8 cellular contexts compared by ENCODE assay signal in genomic region chr19:5038631-5039271, GRCh38.
DNase-seq lines count a peak whose midpoint lies in the region; ATAC-seq and TF ChIP-seq lines count a peak whose summit lies in the region.

No MANE protein-coding gene starts in this region.

- peak overlapping the region; percentile 58 to 71 for H3K27ac ChIP-seq in prostate gland
- no peak overlapping the region for H3K27ac ChIP-seq in thyroid gland

- ATAC-seq in activated CD8-positive, alpha-beta T cell treated with anti-CD3 and anti-CD28 coated beads for 36 hours, result peak; percentile 68
- ATAC-seq in activated CD8-positive, alpha-beta T cell treated with anti-CD3 and anti-CD28 coated beads, Interleukin-2, amount 10 ng/mL, durations not matched to agents 7 days and 5 days, result no peak

- H3K27me3 ChIP-seq in prostate gland (replicated peaks; ENCODE audit: insufficient read depth) (no peaks in the 10 kb centered on the region), thyroid gland (no peaks in the 10 kb centered on the region)

- H3K9me3 Mint-ChIP-seq in activated CD8-positive, alpha-beta T cell treated with anti-CD3 and anti-CD28 coated beads for 36 hours, result no peaks in the 10 kb centered on the region
- no peaks in the 10 kb centered on the region for H3K9me3 Mint-ChIP-seq in activated CD8-positive, alpha-beta T cell treated with anti-CD3 and anti-CD28 coated beads, Interleukin-2, amount 10 ng/mL, durations not matched to agents 7 days and 5 days (ENCODE audit: insufficient read depth)
- no peaks in the 10 kb centered on the region for H3K9me3 Mint-ChIP-seq in endothelial cell (ENCODE audit: unreplicated experiment)

- CTCF ChIA-PET in activated CD8-positive, alpha-beta T cell treated with anti-CD3 and anti-CD28 coated beads for 36 hours (lab: Charles Lee), result interaction anchor here (0.6 to 1.6 kb wide), 8 partner anchors 8 to 229 kb away, joined by 3 to 9 read pairs (median 5); no protein-coding TSS in a partner anchor
- CTCF ChIA-PET in activated CD8-positive, alpha-beta T cell treated with anti-CD3 and anti-CD28 coated beads, Interleukin-2, amount 10 ng/mL, durations not matched to agents 7 days and 5 days (lab: Charles Lee), result interaction anchor here (1.1 to 1.7 kb wide), 4 partner anchors 10 to 37 kb away, joined by 3 to 7 read pairs (median 3); no protein-coding TSS in a partner anchor

- H3K4me3 ChIP-seq in prostate gland (no peak overlapping the region), thyroid gland (replicated peaks in 1 of 3) (no peak overlapping the region)

- TF ChIP-seq CTCF in activated CD8-positive, alpha-beta T cell treated with anti-CD3 and anti-CD28 coated beads for 36 hours (IDR thresholded peaks at IDR 0.05), result peak; percentile 62
- TF ChIP-seq CTCF in endothelial cell (IDR thresholded peaks at IDR 0.05; ENCODE audit: unreplicated experiment) (peak; percentile 40), prostate gland (IDR thresholded peaks at IDR 0.05) (peak in 3 of 4 experiments; percentile 33 to 68 (median 63)), thyroid gland (IDR thresholded peaks at IDR 0.05) (peak in 2 of 6 experiments; percentile 34 to 46)

- peaks cover 37% of the 10 kb centered on the region for H3K4me1 ChIP-seq in prostate gland (replicated peaks)
- peaks cover 19 to 29% of the 10 kb centered on the region in 2 donors for H3K4me1 ChIP-seq in thyroid gland

- H3K27ac Mint-ChIP-seq in activated CD8-positive, alpha-beta T cell treated with anti-CD3 and anti-CD28 coated beads for 36 hours, result no peak overlapping the region
- no peak overlapping the region for H3K27ac Mint-ChIP-seq in activated CD8-positive, alpha-beta T cell treated with anti-CD3 and anti-CD28 coated beads, Interleukin-2, amount 10 ng/mL, durations not matched to agents 7 days and 5 days
- H3K27ac Mint-ChIP-seq in endothelial cell (ENCODE audit: unreplicated experiment), result no peak overlapping the region

- H3K4me1 Mint-ChIP-seq in activated CD8-positive, alpha-beta T cell treated with anti-CD3 and anti-CD28 coated beads for 36 hours (ENCODE audit: low read depth), result no peaks in the 10 kb centered on the region
- H3K4me1 Mint-ChIP-seq in activated CD8-positive, alpha-beta T cell treated with anti-CD3 and anti-CD28 coated beads, Interleukin-2, amount 10 ng/mL, durations not matched to agents 7 days and 5 days (ENCODE audit: low read depth), result peaks cover 2% of the 10 kb centered on the region
- H3K4me1 Mint-ChIP-seq in endothelial cell (ENCODE audit: unreplicated experiment), result no peaks in the 10 kb centered on the region

- H3K27me3 Mint-ChIP-seq in activated CD8-positive, alpha-beta T cell treated with anti-CD3 and anti-CD28 coated beads for 36 hours, result no peaks in the 10 kb centered on the region
- no peaks in the 10 kb centered on the region for H3K27me3 Mint-ChIP-seq in activated CD8-positive, alpha-beta T cell treated with anti-CD3 and anti-CD28 coated beads, Interleukin-2, amount 10 ng/mL, durations not matched to agents 7 days and 5 days (ENCODE audit: low read depth)
- H3K27me3 Mint-ChIP-seq in endothelial cell (ENCODE audit: unreplicated experiment), result peaks cover 14% of the 10 kb centered on the region

- peaks cover 8% of the 10 kb centered on the region for H3K36me3 Mint-ChIP-seq in activated CD8-positive, alpha-beta T cell treated with anti-CD3 and anti-CD28 coated beads for 36 hours (ENCODE audit: low read depth)
- H3K36me3 Mint-ChIP-seq in activated CD8-positive, alpha-beta T cell treated with anti-CD3 and anti-CD28 coated beads, Interleukin-2, amount 10 ng/mL, durations not matched to agents 7 days and 5 days (ENCODE audit: low read depth), result peaks cover 5% of the 10 kb centered on the region
- peaks cover 14% of the 10 kb centered on the region for H3K36me3 Mint-ChIP-seq in endothelial cell (ENCODE audit: low read depth, unreplicated experiment)

- intact Hi-C loops in activated CD8-positive, alpha-beta T cell treated with anti-CD3 and anti-CD28 coated beads for 36 hours (cut with micrococcal nuclease), result no loop called here
- intact Hi-C loops in prostate gland (cut with DNase I), result no loop called here
- intact Hi-C loops in thyroid gland (cut with DNase I), result no loop called here

- TF ChIP-seq POLR2A in prostate gland (IDR thresholded peaks at IDR 0.05) (no peak), thyroid gland (IDR thresholded peaks at IDR 0.05) (no peak)

- H3K9me3 ChIP-seq in prostate gland (no peaks in the 10 kb centered on the region), thyroid gland (no peaks in the 10 kb centered on the region)

- DNase-seq in activated CD8-positive, alpha-beta T cell treated with anti-CD3 and anti-CD28 coated beads for 36 hours, result no peak
- DNase-seq in activated CD8-positive, alpha-beta T cell treated with anti-CD3 and anti-CD28 coated beads, Interleukin-2, amount 10 ng/mL, durations not matched to agents 7 days and 5 days, result no peak
- DNase-seq in NCI-H2196 treated with DMSO at 0.1 percent for 48 hours (lab: John Stamatoyannopoulos, UW; ENCODE audit: unreplicated experiment), result peak; percentile 4
- peak; percentile 33 for DNase-seq in endothelial cell (ENCODE audit: low spot score)
- no peak for DNase-seq in prostate gland (ENCODE audit: low spot score)
- DNase-seq in thyroid gland, result no peak
- no peak for DNase-seq in NCI-H1694 treated with DMSO at 0.1 percent for 48 hours (lab: John Stamatoyannopoulos, UW)
- DNase-seq in KG1 (lab: John Stamatoyannopoulos, UW), result no peak

- POLR2A ChIA-PET in activated CD8-positive, alpha-beta T cell treated with anti-CD3 and anti-CD28 coated beads for 36 hours (lab: Charles Lee), result interaction anchor here (0.6 to 0.7 kb wide), 2 partner anchors 16 to 145 kb away, joined by 4 read pairs; no protein-coding TSS in a partner anchor
- POLR2A ChIA-PET in activated CD8-positive, alpha-beta T cell treated with anti-CD3 and anti-CD28 coated beads, Interleukin-2, amount 10 ng/mL, durations not matched to agents 7 days and 5 days (lab: Charles Lee), result no interaction called here

- H3K36me3 ChIP-seq in prostate gland, result peaks cover 4 to 12% of the 10 kb centered on the region in 2 donors
- peaks cover 17 to 33% of the 10 kb centered on the region in 2 donors for H3K36me3 ChIP-seq in thyroid gland

- H3K4me3 Mint-ChIP-seq in activated CD8-positive, alpha-beta T cell treated with anti-CD3 and anti-CD28 coated beads for 36 hours, result no peak overlapping the region
- H3K4me3 Mint-ChIP-seq in activated CD8-positive, alpha-beta T cell treated with anti-CD3 and anti-CD28 coated beads, Interleukin-2, amount 10 ng/mL, durations not matched to agents 7 days and 5 days, result no peak overlapping the region
- no peak overlapping the region for H3K4me3 Mint-ChIP-seq in endothelial cell (ENCODE audit: unreplicated experiment)

- WGBS in prostate gland, result 62% methylated on average over 13 of the region's 14 CpGs
- 72 to 81% methylated on average over 8 to 14 of the region's 14 CpGs for WGBS in thyroid gland, 2 donors

Comparison
In these comparisons a context has a peak if more than half of its experiments do, and no peak if none do; other contexts are left out.
1. DNase-seq: peak in NCI-H2196 treated with DMSO at 0.1 percent for 48 hours (single experiment) and endothelial cell (single experiment); none in activated CD8-positive, alpha-beta T cell treated with anti-CD3 and anti-CD28 coated beads for 36 hours (single experiment), activated CD8-positive, alpha-beta T cell treated with anti-CD3 and anti-CD28 coated beads, Interleukin-2, amount 10 ng/mL, durations not matched to agents 7 days and 5 days (single experiment), prostate gland (single experiment), thyroid gland (0 of 2), NCI-H1694 treated with DMSO at 0.1 percent for 48 hours (single experiment) and KG1 (single experiment).
2. H3K27ac ChIP-seq: peak in prostate gland (2 of 2); none in thyroid gland (0 of 3).